8 cellular contexts compared by ENCODE assay signal in genomic region chr17:77429735-77429984, GRCh38.
DNase-seq lines count a peak whose midpoint lies in the region; ATAC-seq and TF ChIP-seq lines count a peak whose summit lies in the region.

No MANE protein-coding gene starts in this region.

- intact Hi-C loops in Right ventricle myocardium superior (cut with DNase I), result loop anchor here (5.0 kb wide), 1 partner anchor 97 kb away; no protein-coding TSS in a partner anchor
- intact Hi-C loops in dorsolateral prefrontal cortex (cut with DNase I), result loop anchor here in 1 of 2 donors (1.0 to 2.0 kb wide), 2 partner anchors 65 to 98 kb away; no protein-coding TSS in a partner anchor
- intact Hi-C loops in vagina (cut with DNase I), result loop anchor here (5.0 kb wide), 1 partner anchor 63 kb away; no protein-coding TSS in a partner anchor

- TF ChIP-seq POLR2A in vagina (IDR thresholded peaks at IDR 0.05), result no peak

- H3K27me3 ChIP-seq in right atrium auricular region, result no peaks in the 10 kb centered on the region
- no peaks in the 10 kb centered on the region for H3K27me3 ChIP-seq in dorsolateral prefrontal cortex
- no peaks in the 10 kb centered on the region for H3K27me3 ChIP-seq in vagina

- H3K36me3 ChIP-seq in right atrium auricular region (no peaks in the 10 kb centered on the region), vagina (no peaks in the 10 kb centered on the region)

- no peaks in the 10 kb centered on the region for H3K9me3 ChIP-seq in right atrium auricular region
- H3K9me3 ChIP-seq in vagina, result no peaks in the 10 kb centered on the region

- peak overlapping the region in 9 of 10 donors; percentile 82 to 100 (median 94) for H3K27ac Mint-ChIP-seq in naive thymus-derived CD8-positive, alpha-beta T cell

- H3K27me3 Mint-ChIP-seq in naive thymus-derived CD8-positive, alpha-beta T cell, result no peaks in the 10 kb centered on the region

- H3K4me3 ChIP-seq in right atrium auricular region (no peak overlapping the region), dorsolateral prefrontal cortex (no peak overlapping the region), vagina (no peak overlapping the region)

- no peak for TF ChIP-seq CTCF in right atrium auricular region (IDR thresholded peaks at IDR 0.05)
- no peak for TF ChIP-seq CTCF in dorsolateral prefrontal cortex (IDR thresholded peaks at IDR 0.05 in 54 of 56, conservative IDR thresholded peaks at IDR 0.05 in 2 of 56; ENCODE audit: low read depth in 1 of 56, partially characterized antibody in 56 of 56)
- no peak for TF ChIP-seq CTCF in vagina (IDR thresholded peaks at IDR 0.05)

- POLR2A ChIA-PET in naive thymus-derived CD8-positive, alpha-beta T cell (lab: Charles Lee), result interaction anchor here (1.3 to 74.5 kb wide), 12 partner anchors 3 to 529 kb away, joined by 3 to 5369 read pairs (median 102); partner anchors contain the start of gene TNRC6C

- DNase-seq in right atrium auricular region (ENCODE audit: low spot score) (no peak), Right ventricle myocardium superior (no peak), dorsolateral prefrontal cortex (no peak), vagina (ENCODE audit: extremely low spot score in 2 of 2) (no peak), activated T-cell treated with anti-CD3 and anti-CD28 coated beads for 4 hours (no peak)
- DNase-seq in naive thymus-derived CD8-positive, alpha-beta T cell, result no peak

- H3K36me3 Mint-ChIP-seq in naive thymus-derived CD8-positive, alpha-beta T cell, result peaks cover 0 to 16% (median 8%) of the 10 kb centered on the region in 3 donors

- peak overlapping the region; percentile 71 to 82 for H3K27ac ChIP-seq in right atrium auricular region
- H3K27ac ChIP-seq in dorsolateral prefrontal cortex, result peak overlapping the region in 42 of 59 donors; percentile 3 to 88 (median 52)
- H3K27ac ChIP-seq in vagina, result peak overlapping the region; percentile 98

- peak overlapping the region in 8 of 10 donors; percentile 27 to 97 (median 59) for H3K4me3 Mint-ChIP-seq in naive thymus-derived CD8-positive, alpha-beta T cell

- ATAC-seq in Right ventricle myocardium superior (ENCODE audit: poor library complexity), result no peak
- ATAC-seq in naive thymus-derived CD8-positive, alpha-beta T cell, result no peak
- no peak for ATAC-seq in HG02588 (IDR thresholded peaks at IDR 0.05; ENCODE audit: unreplicated experiment)
- ATAC-seq in HG02798 (IDR thresholded peaks at IDR 0.05; ENCODE audit: poor library complexity, unreplicated experiment), result no peak

- H3K9me3 Mint-ChIP-seq in naive thymus-derived CD8-positive, alpha-beta T cell, result no peaks in the 10 kb centered on the region

- H3K4me1 Mint-ChIP-seq in naive thymus-derived CD8-positive, alpha-beta T cell, result peaks cover 44 to 90% (median 84%) of the 10 kb centered on the region in 4 donors

- H3K4me1 ChIP-seq in right atrium auricular region (peaks cover 0 to 89% of the 10 kb centered on the region in 2 donors), vagina (peaks cover 100% of the 10 kb centered on the region)
